24 cellular contexts compared by ENCODE assay signal in the genomic region with DNA sequence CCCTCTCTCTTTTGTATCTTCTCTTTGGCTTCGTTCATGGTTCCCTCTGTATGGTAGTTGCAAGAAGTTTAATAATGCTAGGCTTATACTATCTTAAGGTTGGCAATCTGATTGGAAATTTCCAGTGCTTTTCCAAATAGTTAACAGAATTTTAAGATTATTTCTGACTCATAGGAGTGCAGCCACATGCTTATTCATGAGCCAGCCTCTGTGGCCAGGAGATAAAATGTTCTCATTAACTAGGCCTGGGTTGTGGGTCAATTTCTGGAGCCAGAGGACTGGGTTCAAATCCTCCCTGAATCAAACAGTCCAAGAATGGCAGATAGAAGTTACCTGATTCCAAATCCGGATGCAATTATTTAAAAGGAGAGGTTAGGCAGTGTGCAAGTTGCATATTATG.
DNase-seq lines count a peak whose midpoint lies in the region; ATAC-seq, FAIRE-seq and TF ChIP-seq lines count a peak whose summit lies in the region.
"Had no signal": no experiment of that assay in that cellular context is flagged by ENCODE, and none has a peak within 500 bp of the region (broad histone marks: within the 10 kb centered on the region; RNA-seq: fewer than 3 reads in every experiment).

No MANE protein-coding gene starts in this region.

- H3K4me3 ChIP-seq in SK-N-SH (ENCODE audit: low read depth in 2 of 2, low read length in 1 of 2) (no peak overlapping the region), astrocyte (ENCODE audit: insufficient read depth, low read depth, low read length) (no peak overlapping the region), fibroblast of pulmonary artery (replicated peaks; ENCODE audit: low read depth, low read length) (no peak overlapping the region), aorta (ENCODE audit: low read length in 2 of 2) (no peak overlapping the region)
- H3K4me3 ChIP-seq: ascending aorta, lung, sigmoid colon had no signal

- FAIRE-seq in astrocyte (lab: Jason Lieb, UNC) = no peak
- FAIRE-seq: H54, kidney had no signal

- CTCF ChIA-PET in SK-N-SH (lab: Yijun Ruan, JAX) = no interaction called here

- TF ChIP-seq EP300 in SK-N-SH (IDR thresholded peaks at IDR 0.05; ENCODE audit: borderline replicate concordance in 1 of 2, low read depth in 1 of 2, low read length in 1 of 2) = no peak

- H3K27ac ChIP-seq in SK-N-SH (ENCODE audit: low read depth in 2 of 2, low read length in 1 of 2) (no peak overlapping the region), astrocyte (ENCODE audit: low read depth, low read length) (no peak overlapping the region), aorta (ENCODE audit: low read depth in 1 of 2, low read length in 2 of 2) (no peak overlapping the region)
- H3K27ac ChIP-seq: 22Rv1, ascending aorta, RWPE1, sigmoid colon had no signal

- H3K9ac ChIP-seq in SK-N-SH = no peak overlapping the region
- H3K9ac ChIP-seq in astrocyte (ENCODE audit: low read length) = no peak overlapping the region

- no peaks in the 10 kb centered on the region for H3K27me3 ChIP-seq in SK-N-SH (ENCODE audit: insufficient read depth)
- no peaks in the 10 kb centered on the region for H3K27me3 ChIP-seq in astrocyte (ENCODE audit: insufficient read depth, low read length)
- H3K27me3 ChIP-seq in aorta (ENCODE audit: control insufficient read depth in 1 of 2, insufficient read depth in 2 of 2, low read length in 1 of 2) = no peaks in the 10 kb centered on the region
- H3K27me3 ChIP-seq: ascending aorta, sigmoid colon had no signal

- H3K9me2 ChIP-seq in SK-N-SH = no peaks in the 10 kb centered on the region

- no peak for TF ChIP-seq RAD21 in SK-N-SH (IDR thresholded peaks at IDR 0.05; ENCODE audit: low read length)

- no peaks in the 10 kb centered on the region for H3K27me3 Mint-ChIP-seq in astrocyte (ENCODE audit: low read depth, unreplicated experiment)
- H3K27me3 Mint-ChIP-seq: type B pancreatic cell had no signal

- H3K9me3 Mint-ChIP-seq in astrocyte (ENCODE audit: unreplicated experiment) = no peaks in the 10 kb centered on the region
- H3K9me3 Mint-ChIP-seq: type B pancreatic cell had no signal

- no peaks in the 10 kb centered on the region for H3K4me1 Mint-ChIP-seq in astrocyte (ENCODE audit: low read depth, unreplicated experiment)
- H3K4me1 Mint-ChIP-seq: activated B cell treated with CpG ODN at 0.5 μM for 24 hours; activated naive CD4-positive, alpha-beta T cell treated with anti-CD3 and anti-CD28 coated beads, Interleukin-2, amount 50 U/mL, for 24 hours had no signal

- H3K4me2 ChIP-seq in SK-N-SH = no peak overlapping the region
- no peak overlapping the region for H3K4me2 ChIP-seq in astrocyte (ENCODE audit: low read length)

- no peak overlapping the region for H3K27ac Mint-ChIP-seq in astrocyte (ENCODE audit: unreplicated experiment)
- H3K27ac Mint-ChIP-seq: activated B cell treated with CpG ODN at 0.5 μM for 24 hours; activated naive CD4-positive, alpha-beta T cell treated with anti-CD3 and anti-CD28 coated beads, Interleukin-2, amount 50 U/mL, for 24 hours; T-helper 2 cell treated with Interferon-gamma antibody and Interleukin-4, amounts not matched to agents 5 μg/mL and 100 μg/mL, for 36 hours; type B pancreatic cell had no signal

- intact Hi-C loops in aorta (cut with DNase I) = no loop called here

- H2AFZ ChIP-seq in SK-N-SH (ENCODE audit: low read depth) (peak overlapping the region; percentile 10; the same call in 1 of the 2 replicates), astrocyte (ENCODE audit: low read depth, low read length) (no peak overlapping the region)

- no peaks in the 10 kb centered on the region for H3K9me3 ChIP-seq in SK-N-SH
- H3K9me3 ChIP-seq in astrocyte (ENCODE audit: insufficient read depth, low read depth, low read length) = no peaks in the 10 kb centered on the region
- H3K9me3 ChIP-seq in aorta (ENCODE audit: control insufficient read depth, low read length) = no peaks in the 10 kb centered on the region
- H3K9me3 ChIP-seq: ascending aorta, sigmoid colon had no signal

- H4K20me1 ChIP-seq in SK-N-SH (ENCODE audit: insufficient read depth) (no peaks in the 10 kb centered on the region), astrocyte (ENCODE audit: insufficient read depth, low read length) (no peaks in the 10 kb centered on the region)

- H3K79me2 ChIP-seq in SK-N-SH (ENCODE audit: insufficient read depth) (no peaks in the 10 kb centered on the region), astrocyte (ENCODE audit: insufficient read depth, low read length) (no peaks in the 10 kb centered on the region)

- DNase-seq in SK-N-SH (no peak), astrocyte (ENCODE audit: low read depth) (peak; percentile 71), fibroblast of pulmonary artery (ENCODE audit: low read depth) (peak; percentile 31), aorta (no peak), activated gamma-delta T cell treated with Interleukin-2 at 50 U/mL for 16 hours (no peak), ACHN (no peak)
- DNase-seq: activated B cell treated with CpG ODN at 0.5 μM for 24 hours; effector CD8-positive, alpha-beta T cell; Kasumi-1; kidney; NCI-H1105; NCI-H1930; posterior cingulate gyrus; sigmoid colon had no signal

- no peaks in the 10 kb centered on the region for H3F3A ChIP-seq in SK-N-SH (replicated peaks; ENCODE audit: insufficient read depth)

- in situ Hi-C loops in ACHN (cut with HindIII; ENCODE audit: low pct_ligation_motif_present, low pct_unique_long_range_greater_than_20kb, low sequenced_read_pairs) = no loop called here

- no peaks in the 10 kb centered on the region for H3K36me3 Mint-ChIP-seq in astrocyte (ENCODE audit: low read depth, unreplicated experiment)
- H3K36me3 Mint-ChIP-seq: type B pancreatic cell had no signal

- ATAC-seq in SK-N-SH treated with all-trans-retinoic acid at 6 μM for 48 hours (no peak), aorta (ENCODE audit: low FRiP score) (peak; percentile 38), HG03175 (IDR thresholded peaks at IDR 0.05; ENCODE audit: unreplicated experiment) (no peak)

- POLR2A ChIA-PET in SK-N-SH (lab: Yijun Ruan, JAX) = no interaction called here

- TF ChIP-seq CTCF in SK-N-SH (IDR thresholded peaks at IDR 0.05) (no peak), astrocyte (IDR thresholded peaks at IDR 0.05; ENCODE audit: insufficient read depth, low read depth, low read length) (no peak), fibroblast of pulmonary artery (IDR thresholded peaks at IDR 0.05; ENCODE audit: low read length, missing control alignments) (no peak)

- no peaks in the 10 kb centered on the region for H3K4me1 ChIP-seq in SK-N-SH (ENCODE audit: control insufficient read depth in 1 of 2, insufficient read depth in 2 of 2, low read depth in 1 of 2, low read length in 1 of 2)
- H3K4me1 ChIP-seq in astrocyte (ENCODE audit: insufficient read depth, low read length) = no peaks in the 10 kb centered on the region
- no peaks in the 10 kb centered on the region for H3K4me1 ChIP-seq in aorta (ENCODE audit: control insufficient read depth in 1 of 2, insufficient read depth in 2 of 2, low read length in 2 of 2)
- H3K4me1 ChIP-seq: ascending aorta, sigmoid colon had no signal

- 71% methylated on average over 2 of the region's 2 CpGs for WGBS in SK-N-SH (ENCODE audit: low lambda C conversion rate)
- 54 to 56% methylated on average over 2 of the region's 2 CpGs for WGBS in aorta, 2 donors

- no peak overlapping the region for H3K4me3 Mint-ChIP-seq in astrocyte (ENCODE audit: unreplicated experiment)
- H3K4me3 Mint-ChIP-seq: activated B cell treated with CpG ODN at 0.5 μM for 24 hours; activated naive CD4-positive, alpha-beta T cell treated with anti-CD3 and anti-CD28 coated beads, Interleukin-2, amount 50 U/mL, for 24 hours; T-helper 2 cell treated with Interferon-gamma antibody and Interleukin-4, amounts not matched to agents 5 μg/mL and 100 μg/mL, for 36 hours; type B pancreatic cell had no signal

- H3K36me3 ChIP-seq in SK-N-SH (replicated peaks in 1 of 2; ENCODE audit: control insufficient read depth in 1 of 2, insufficient read depth in 2 of 2, low read length in 1 of 2) (peaks cover 0 to 4% of the 10 kb centered on the region in 2 experiments), astrocyte (ENCODE audit: insufficient read depth, low read length) (no peaks in the 10 kb centered on the region), aorta (ENCODE audit: control insufficient read depth in 1 of 2, insufficient read depth in 2 of 2, low read length in 1 of 2) (no peaks in the 10 kb centered on the region)
- H3K36me3 ChIP-seq: ascending aorta, sigmoid colon had no signal

TF ChIP-seq in SK-N-SH, 30 proteins besides CTCF, POLR2A, EP300 and RAD21:
- TF ChIP-seq POLR2AphosphoS5 (IDR thresholded peaks at IDR 0.05; ENCODE audit: low read depth, low read length) = no peak
- TF ChIP-seq, protein P1, sequence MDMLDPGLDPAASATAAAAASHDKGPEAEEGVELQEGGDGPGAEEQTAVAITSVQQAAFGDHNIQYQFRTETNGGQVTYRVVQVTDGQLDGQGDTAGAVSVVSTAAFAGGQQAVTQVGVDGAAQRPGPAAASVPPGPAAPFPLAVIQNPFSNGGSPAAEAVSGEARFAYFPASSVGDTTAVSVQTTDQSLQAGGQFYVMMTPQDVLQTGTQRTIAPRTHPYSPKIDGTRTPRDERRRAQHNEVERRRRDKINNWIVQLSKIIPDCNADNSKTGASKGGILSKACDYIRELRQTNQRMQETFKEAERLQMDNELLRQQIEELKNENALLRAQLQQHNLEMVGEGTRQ (IDR thresholded peaks at IDR 0.05; ENCODE audit: borderline replicate concordance, low read depth, low read length) = no peak

TF ChIP-seq in SK-N-SH treated with all-trans-retinoic acid at 6 μM for 48 hours, 23 proteins besides CTCF, POLR2A, EP300 and RAD21 (continues in another document):
- TF ChIP-seq ISL1 (CRISPR knock-in tag; IDR thresholded peaks at IDR 0.05) (no peak), BACH2 (CRISPR knock-in tag; IDR thresholded peaks at IDR 0.05; ENCODE audit: borderline replicate concordance) (no peak), RARB (CRISPR knock-in tag; IDR thresholded peaks at IDR 0.05) (no peak), ARNTL (CRISPR knock-in tag; IDR thresholded peaks at IDR 0.05; ENCODE audit: borderline replicate concordance, low read depth) (no peak), ESRRG (CRISPR knock-in tag; IDR thresholded peaks at IDR 0.05) (no peak), ZNF565 (CRISPR knock-in tag; conservative IDR thresholded peaks at IDR 0.05; ENCODE audit: low read depth) (no peak), ZC3H10 (CRISPR knock-in tag; IDR thresholded peaks at IDR 0.05) (no peak)
- TF ChIP-seq, protein P2, sequence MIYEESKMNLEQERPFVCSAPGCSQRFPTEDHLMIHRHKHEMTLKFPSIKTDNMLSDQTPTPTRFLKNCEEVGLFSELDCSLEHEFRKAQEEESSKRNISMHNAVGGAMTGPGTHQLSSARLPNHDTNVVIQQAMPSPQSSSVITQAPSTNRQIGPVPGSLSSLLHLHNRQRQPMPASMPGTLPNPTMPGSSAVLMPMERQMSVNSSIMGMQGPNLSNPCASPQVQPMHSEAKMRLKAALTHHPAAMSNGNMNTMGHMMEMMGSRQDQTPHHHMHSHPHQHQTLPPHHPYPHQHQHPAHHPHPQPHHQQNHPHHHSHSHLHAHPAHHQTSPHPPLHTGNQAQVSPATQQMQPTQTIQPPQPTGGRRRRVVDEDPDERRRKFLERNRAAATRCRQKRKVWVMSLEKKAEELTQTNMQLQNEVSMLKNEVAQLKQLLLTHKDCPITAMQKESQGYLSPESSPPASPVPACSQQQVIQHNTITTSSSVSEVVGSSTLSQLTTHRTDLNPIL (CRISPR knock-in tag; IDR thresholded peaks at IDR 0.05; ENCODE audit: low read depth) = no peak

Comparison
In these comparisons a context has a peak if more than half of its experiments do, and no peak if none do; other contexts are left out.
1. DNase-seq: peak in astrocyte (single experiment) and fibroblast of pulmonary artery (single experiment); none in SK-N-SH (single experiment), aorta (0 of 2), activated gamma-delta T cell treated with Interleukin-2 at 50 U/mL for 16 hours (single experiment) and ACHN (single experiment).